ENCODE assay signal across 8 cellular contexts in the genomic region with DNA sequence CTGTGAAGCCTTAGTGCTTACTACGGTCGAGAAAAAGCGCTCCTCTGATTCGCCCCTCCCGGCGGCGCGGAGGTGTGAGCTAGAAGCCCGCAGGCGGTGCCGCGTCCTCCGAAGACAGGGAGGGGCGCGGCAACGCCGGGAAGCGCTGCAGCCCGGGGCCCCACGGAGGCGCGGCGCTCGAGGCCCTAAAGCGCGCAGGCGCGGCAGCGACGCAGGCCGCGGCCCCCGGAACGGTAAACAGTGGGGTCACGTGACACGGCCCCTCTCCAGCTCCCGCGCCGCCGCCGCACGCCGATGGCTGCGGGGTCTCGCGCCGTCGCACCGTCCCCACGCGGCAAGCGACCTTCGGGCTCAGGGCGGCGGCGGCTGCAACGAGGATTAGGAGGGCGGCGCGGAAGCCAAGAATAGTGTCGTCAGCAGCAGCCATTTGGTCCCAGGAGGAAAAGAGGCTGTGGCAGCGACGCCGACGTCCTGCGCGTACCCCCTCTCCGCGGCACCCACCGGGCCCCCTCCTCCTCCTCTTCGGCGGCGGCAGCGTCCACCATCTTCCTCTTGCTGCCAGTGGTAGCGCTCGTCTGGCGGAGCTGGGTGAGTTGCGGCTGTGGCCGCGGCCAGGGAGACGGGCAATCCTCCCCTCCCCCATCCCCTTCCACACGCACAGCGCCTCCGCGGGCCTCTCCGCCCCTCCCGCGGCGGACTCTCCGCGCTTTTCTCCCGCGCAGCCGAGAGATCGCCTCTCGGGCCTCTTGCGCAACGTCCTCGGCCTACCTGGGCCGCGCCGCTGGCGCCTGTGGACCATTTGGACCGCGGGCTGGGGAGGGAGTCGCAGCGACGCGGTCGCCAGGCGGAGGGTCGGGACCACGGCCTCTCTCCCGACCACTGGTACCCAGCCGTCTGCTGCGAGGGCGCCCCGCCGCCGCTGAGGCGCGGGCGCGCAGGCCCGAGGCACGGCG. TPM values are rescaled to one million over a fixed set of nuclear protein-coding genes. Genes with fewer than 3 reads are reported as not detected.
DNase-seq lines count a peak whose midpoint lies in the region; ATAC-seq, FAIRE-seq and TF ChIP-seq lines count a peak whose summit lies in the region.

A gene with protein sequence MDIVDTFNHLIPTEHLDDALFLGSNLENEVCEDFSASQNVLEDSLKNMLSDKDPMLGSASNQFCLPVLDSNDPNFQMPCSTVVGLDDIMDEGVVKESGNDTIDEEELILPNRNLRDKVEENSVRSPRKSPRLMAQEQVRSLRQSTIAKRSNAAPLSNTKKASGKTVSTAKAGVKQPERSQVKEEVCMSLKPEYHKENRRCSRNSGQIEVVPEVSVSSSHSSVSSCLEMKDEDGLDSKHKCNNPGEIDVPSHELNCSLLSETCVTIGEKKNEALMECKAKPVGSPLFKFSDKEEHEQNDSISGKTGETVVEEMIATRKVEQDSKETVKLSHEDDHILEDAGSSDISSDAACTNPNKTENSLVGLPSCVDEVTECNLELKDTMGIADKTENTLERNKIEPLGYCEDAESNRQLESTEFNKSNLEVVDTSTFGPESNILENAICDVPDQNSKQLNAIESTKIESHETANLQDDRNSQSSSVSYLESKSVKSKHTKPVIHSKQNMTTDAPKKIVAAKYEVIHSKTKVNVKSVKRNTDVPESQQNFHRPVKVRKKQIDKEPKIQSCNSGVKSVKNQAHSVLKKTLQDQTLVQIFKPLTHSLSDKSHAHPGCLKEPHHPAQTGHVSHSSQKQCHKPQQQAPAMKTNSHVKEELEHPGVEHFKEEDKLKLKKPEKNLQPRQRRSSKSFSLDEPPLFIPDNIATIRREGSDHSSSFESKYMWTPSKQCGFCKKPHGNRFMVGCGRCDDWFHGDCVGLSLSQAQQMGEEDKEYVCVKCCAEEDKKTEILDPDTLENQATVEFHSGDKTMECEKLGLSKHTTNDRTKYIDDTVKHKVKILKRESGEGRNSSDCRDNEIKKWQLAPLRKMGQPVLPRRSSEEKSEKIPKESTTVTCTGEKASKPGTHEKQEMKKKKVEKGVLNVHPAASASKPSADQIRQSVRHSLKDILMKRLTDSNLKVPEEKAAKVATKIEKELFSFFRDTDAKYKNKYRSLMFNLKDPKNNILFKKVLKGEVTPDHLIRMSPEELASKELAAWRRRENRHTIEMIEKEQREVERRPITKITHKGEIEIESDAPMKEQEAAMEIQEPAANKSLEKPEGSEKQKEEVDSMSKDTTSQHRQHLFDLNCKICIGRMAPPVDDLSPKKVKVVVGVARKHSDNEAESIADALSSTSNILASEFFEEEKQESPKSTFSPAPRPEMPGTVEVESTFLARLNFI (N-terminal part only) (plus strand): TSS at position 240 of the 953 bp plus-strand sequence. CDS start 10,750 bp downstream, outside the sequence.

- peak within 1 kb of the TSS; percentile 90 for H3K9ac ChIP-seq in Karpas-422 (ENCODE audit: low read length)

- FAIRE-seq in RCC 7860 (lab: Jason Lieb, UNC) = no peak

- peaks cover 43% of the 10 kb centered on the region for H3K36me3 ChIP-seq in DOHH2 (ENCODE audit: control insufficient read depth, low read length)
- H3K36me3 ChIP-seq in Karpas-422 (ENCODE audit: insufficient read depth, low read length) = no peaks in the 10 kb centered on the region
- no peaks in the 10 kb centered on the region for H3K36me3 ChIP-seq in esophagus muscularis mucosa

- H3K79me2 ChIP-seq in DOHH2 (ENCODE audit: control insufficient read depth, low read length) (peaks cover 55% of the 10 kb centered on the region), Karpas-422 (ENCODE audit: low read length) (peaks cover 51% of the 10 kb centered on the region)

- H3K36me3 Mint-ChIP-seq in activated T-cell treated with anti-CD3 and anti-CD28 coated beads, Interleukin-2, amount 50 U/mL, for 72 hours (ENCODE audit: insufficient read depth in 2 of 2) = peaks cover 4 to 5% of the 10 kb centered on the region in 2 donors

- H3F3A ChIP-seq in DOHH2 (ENCODE audit: control insufficient read depth, insufficient read depth) = no peaks in the 10 kb centered on the region

- peak; percentile 96 for DNase-seq in Karpas-422
- peak; percentile 72 for DNase-seq in RCC 7860 (ENCODE audit: low spot score)
- peak; percentile 92 to 93 for DNase-seq in activated T-cell treated with anti-CD3 and anti-CD28 coated beads, Interleukin-2, amount 50 U/mL, for 72 hours
- DNase-seq in esophagus muscularis mucosa (ENCODE audit: extremely low spot score) = peak; percentile 95
- peak; percentile 93 for DNase-seq in myocyte (ENCODE audit: low read depth)
- DNase-seq in stimulated activated CD8-positive, alpha-beta memory T cell treated with anti-CD3 and anti-CD28 coated beads, Interleukin-7, amount 100 ng/mL, for 48 hours (ENCODE audit: extremely low read depth in 1 of 2, low read depth in 1 of 2) = peak; percentile 78 to 81

- H4K20me1 ChIP-seq in DOHH2 (ENCODE audit: control insufficient read depth, insufficient read depth, low read depth, low read length) (peaks cover 21% of the 10 kb centered on the region), Karpas-422 (ENCODE audit: insufficient read depth, low read depth, low read length) (peaks cover 27% of the 10 kb centered on the region)

- peak within 1 kb of the TSS; percentile 88 for H3K4me3 ChIP-seq in DOHH2 (ENCODE audit: low read length)
- peak within 1 kb of the TSS; percentile 95 for H3K4me3 ChIP-seq in Karpas-422 (ENCODE audit: low read length)
- H3K4me3 ChIP-seq in esophagus muscularis mucosa = peak within 1 kb of the TSS; percentile 80 to 99 (median 92)

- H3K27me3 ChIP-seq in DOHH2 (ENCODE audit: control insufficient read depth, low read length) = no peaks in the 10 kb centered on the region
- H3K27me3 ChIP-seq in Karpas-422 (ENCODE audit: low read length) = no peaks in the 10 kb centered on the region
- H3K27me3 ChIP-seq in esophagus muscularis mucosa = no peaks in the 10 kb centered on the region

- peak; percentile 89 for ATAC-seq in GM21825 (IDR thresholded peaks at IDR 0.05; ENCODE audit: unreplicated experiment)
- peak; percentile 92 to 93 for ATAC-seq in activated T-cell treated with anti-CD3 and anti-CD28 coated beads, Interleukin-2, amount 50 U/mL, for 72 hours (replicated peaks in 1 of 2)

- no peaks in the 10 kb centered on the region for H3K9me3 ChIP-seq in DOHH2 (ENCODE audit: control insufficient read depth, insufficient read depth, low read length)
- no peaks in the 10 kb centered on the region for H3K9me3 ChIP-seq in Karpas-422 (ENCODE audit: low read length)
- no peaks in the 10 kb centered on the region for H3K9me3 ChIP-seq in esophagus muscularis mucosa

- WGBS in esophagus muscularis mucosa = under 1% methylated on average over 21 of the region's 127 CpGs

- TF ChIP-seq CTCF in DOHH2 (IDR thresholded peaks at IDR 0.05; ENCODE audit: low read depth, low read length, poor library complexity, severe bottlenecking) = peak; percentile 20
- TF ChIP-seq CTCF in esophagus muscularis mucosa (IDR thresholded peaks at IDR 0.05) = peak in 2 of 3 experiments; percentile 24 to 32

- H3K4me3 Mint-ChIP-seq in activated T-cell treated with anti-CD3 and anti-CD28 coated beads, Interleukin-2, amount 50 U/mL, for 72 hours = peak within 1 kb of the TSS; percentile 96 to 98

- H3K9me3 Mint-ChIP-seq in activated T-cell treated with anti-CD3 and anti-CD28 coated beads, Interleukin-2, amount 50 U/mL, for 72 hours = no peaks in the 10 kb centered on the region

- peak; percentile 23 for TF ChIP-seq POLR2A in esophagus muscularis mucosa (IDR thresholded peaks at IDR 0.05; ENCODE audit: low read depth)

- H3K9me2 ChIP-seq in DOHH2 (replicated peaks; ENCODE audit: control insufficient read depth, low read length) (no peaks in the 10 kb centered on the region), Karpas-422 (replicated peaks; ENCODE audit: insufficient read depth, low read length) (no peaks in the 10 kb centered on the region)

- peak within 1 kb of the TSS; percentile 99 for H3K27ac Mint-ChIP-seq in activated T-cell treated with anti-CD3 and anti-CD28 coated beads, Interleukin-2, amount 50 U/mL, for 72 hours

- intact Hi-C loops in esophagus muscularis mucosa (cut with DNase I) = loop anchor here (5.0 to 10.0 kb wide), 2 partner anchors 39 to 61 kb away; a partner anchor contains a TSS

- peaks cover 42% of the 10 kb centered on the region for H3K4me1 Mint-ChIP-seq in activated T-cell treated with anti-CD3 and anti-CD28 coated beads, Interleukin-2, amount 50 U/mL, for 72 hours (ENCODE audit: low read depth)

- peak within 1 kb of the TSS; percentile 80 for H2AFZ ChIP-seq in Karpas-422 (ENCODE audit: low read length)

- TF ChIP-seq EP300 in esophagus muscularis mucosa (IDR thresholded peaks at IDR 0.05) = no peak

- peak within 1 kb of the TSS; percentile 82 for H3K4me2 ChIP-seq in DOHH2 (ENCODE audit: low read length)
- H3K4me2 ChIP-seq in Karpas-422 (ENCODE audit: low read depth, low read length, poor library complexity, severe bottlenecking) = peak within 1 kb of the TSS; percentile 96

- H3K27ac ChIP-seq in DOHH2 (ENCODE audit: low read depth, low read length) = peak within 1 kb of the TSS; percentile 70
- H3K27ac ChIP-seq in Karpas-422 (ENCODE audit: low read length) = peak within 1 kb of the TSS; percentile 74
- H3K27ac ChIP-seq in esophagus muscularis mucosa (replicated peaks in 1 of 4) = peak within 1 kb of the TSS; percentile 95 to 99 (median 96)

- H3K4me1 ChIP-seq in DOHH2 (ENCODE audit: control insufficient read depth, low read length) (peaks cover 66% of the 10 kb centered on the region), Karpas-422 (ENCODE audit: low read length) (peaks cover 46% of the 10 kb centered on the region), esophagus muscularis mucosa (peaks cover 31 to 49% (median 46%) of the 10 kb centered on the region in 4 donors)

- H3K27me3 Mint-ChIP-seq in activated T-cell treated with anti-CD3 and anti-CD28 coated beads, Interleukin-2, amount 50 U/mL, for 72 hours (ENCODE audit: low read depth) = no peaks in the 10 kb centered on the region

RNA-seq across cellular contexts. Expression of the gene that starts here (rescaled TPM):
- total RNA-seq in Karpas-422 (2014; rRNA removed; shearing (Covaris generic); ENCODE audit: low replicate concordance) = 74.7 and 86.3 TPM in 2 replicates
- total RNA-seq in activated T-cell treated with anti-CD3 and anti-CD28 coated beads, Interleukin-2, amount 50 U/mL, for 72 hours = 10 to 100 TPM; 69.7 to 72.6 TPM
- total RNA-seq in esophagus muscularis mucosa (10 to 100 TPM; 55.5 to 73.1 (median 56.6) TPM), myocyte (45.0 and 45.5 TPM in 2 replicates)
- polyA plus RNA-seq in myocyte (2012) = 5.7 TPM

Comparison
In these comparisons a context has a peak if more than half of its experiments do, and no peak if none do; other contexts are left out.
1. Peak in every context shown above with its lines: DNase-seq, ATAC-seq, H3K4me3 ChIP-seq and H3K27ac ChIP-seq.